ENCODE assay signal across 32 cellular contexts in the genomic region with DNA sequence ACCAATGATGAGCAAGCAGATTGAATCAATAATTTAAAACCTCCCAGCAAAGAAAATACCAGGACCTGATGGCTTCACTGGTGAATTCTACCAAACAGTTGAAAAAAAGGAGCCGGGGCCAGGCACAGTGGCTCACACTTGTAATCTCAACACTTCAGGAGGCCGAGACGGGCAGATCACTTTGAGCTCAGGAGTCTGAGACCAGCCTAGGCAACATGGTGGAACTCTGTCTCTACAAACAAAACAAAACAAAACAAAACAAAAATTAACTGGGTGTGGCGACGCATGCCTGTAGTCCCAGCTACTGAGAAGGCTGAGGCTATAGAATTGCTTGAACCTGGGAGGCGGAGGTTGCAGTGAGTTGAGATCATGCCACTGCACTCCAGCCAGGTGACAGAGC. TPM values are rescaled to one million over a fixed set of nuclear protein-coding genes. Genes with fewer than 3 reads are reported as not detected.
"Had no signal": no experiment of that assay in that cellular context is flagged by ENCODE, and none has a peak within 500 bp of the region (broad histone marks: within the 10 kb centered on the region; RNA-seq: fewer than 3 reads in every experiment).

No MANE protein-coding gene starts in this region.

- H3K27me3 ChIP-seq: SJCRH30 had no signal

- H3K36me3 ChIP-seq: SJCRH30 had no signal

- H3K4me3 ChIP-seq: SJCRH30, SK-N-MC had no signal

- DNase-seq: activated CD4-positive, alpha-beta T cell treated with anti-CD3 and anti-CD28 coated beads, Interleukin-2, amount 10 ng/mL, durations not matched to agents 24 days and 14 days; activated CD4-positive, alpha-beta T cell treated with anti-CD3 and anti-CD28 coated beads, Interleukin-2, amount 50 U/mL, for 4 hours; activated CD8-positive, alpha-beta T cell treated with anti-CD3 and anti-CD28 coated beads for 36 hours; activated naive CD4-positive, alpha-beta T cell treated with anti-CD3 and anti-CD28 coated beads, Interleukin-2, amount 10 ng/mL, durations not matched to agents 7 days and 5 days; activated naive CD8-positive, alpha-beta T cell treated with anti-CD3 and anti-CD28 coated beads, Interleukin-2, amount 50 U/mL, for 24 hours; activated T-cell treated with anti-CD3 and anti-CD28 coated beads for 4 hours; activated T-cell treated with anti-CD3 and anti-CD28 coated beads, Interleukin-2, amount 50 U/mL, for 4 hours; anterior cingulate cortex; caudate nucleus; cerebellar nuclear complex; Karpas-422; KBM-7; NCI-H1105 treated with DMSO at 0.1 percent for 48 hours; NCI-H1436; NCI-H1694; NCI-H1930; NCI-H2081 treated with DMSO at 0.1 percent for 48 hours; NCI-H2171; NCI-H446; NCI-H510A treated with DMSO at 0.1 percent for 48 hours; NCI-H526 treated with DMSO at 0.1 percent for 48 hours; SHP77; SJCRH30 had no signal

- H3K9me3 ChIP-seq: SJCRH30 had no signal

- H3K9me3 Mint-ChIP-seq: activated CD4-positive, alpha-beta T cell treated with anti-CD3 and anti-CD28 coated beads, Interleukin-2, amount 10 ng/mL, durations not matched to agents 24 days and 14 days; activated CD8-positive, alpha-beta T cell treated with anti-CD3 and anti-CD28 coated beads for 36 hours; activated naive CD4-positive, alpha-beta T cell treated with anti-CD3 and anti-CD28 coated beads, Interleukin-2, amount 10 ng/mL, durations not matched to agents 7 days and 5 days; activated naive CD8-positive, alpha-beta T cell treated with anti-CD3 and anti-CD28 coated beads, Interleukin-2, amount 50 U/mL, for 24 hours; activated T-cell treated with anti-CD3 and anti-CD28 coated beads, Interleukin-2, amount 50 U/mL, for 4 hours; activated T-helper 1 cell treated with anti-CD3 and anti-CD28 coated beads, Interleukin-12 subunit alpha, Interleukin-12 subunit beta, Interleukin-2, Interleukin-4 antibody, amounts not matched to agents 30 ng/mL and 10 ng/mL and 1 ng/mL, durations not matched to agents 14 hours and 24 hours and 36 hours had no signal

- H3K27ac ChIP-seq: SJCRH30, SK-N-MC had no signal

- H3K4me3 Mint-ChIP-seq: activated CD4-positive, alpha-beta T cell treated with anti-CD3 and anti-CD28 coated beads, Interleukin-2, amount 10 ng/mL, durations not matched to agents 24 days and 14 days; activated CD8-positive, alpha-beta T cell treated with anti-CD3 and anti-CD28 coated beads for 36 hours; activated naive CD4-positive, alpha-beta T cell treated with anti-CD3 and anti-CD28 coated beads, Interleukin-2, amount 10 ng/mL, durations not matched to agents 7 days and 5 days; activated naive CD8-positive, alpha-beta T cell; activated naive CD8-positive, alpha-beta T cell treated with anti-CD3 and anti-CD28 coated beads, Interleukin-2, amount 50 U/mL, for 24 hours; activated T-cell treated with anti-CD3 and anti-CD28 coated beads, Interleukin-2, amount 50 U/mL, for 4 hours; activated T-helper 1 cell treated with anti-CD3 and anti-CD28 coated beads, Interleukin-12 subunit alpha, Interleukin-12 subunit beta, Interleukin-2, Interleukin-4 antibody, amounts not matched to agents 30 ng/mL and 10 ng/mL and 1 ng/mL, durations not matched to agents 14 hours and 24 hours and 36 hours; brain had no signal

- H3K4me1 Mint-ChIP-seq: activated CD4-positive, alpha-beta T cell treated with anti-CD3 and anti-CD28 coated beads, Interleukin-2, amount 10 ng/mL, durations not matched to agents 24 days and 14 days; activated naive CD4-positive, alpha-beta T cell treated with anti-CD3 and anti-CD28 coated beads, Interleukin-2, amount 10 ng/mL, durations not matched to agents 7 days and 5 days; activated naive CD8-positive, alpha-beta T cell treated with anti-CD3 and anti-CD28 coated beads, Interleukin-2, amount 50 U/mL, for 24 hours; brain had no signal

- H3K36me3 Mint-ChIP-seq: activated naive CD4-positive, alpha-beta T cell treated with anti-CD3 and anti-CD28 coated beads, Interleukin-2, amount 10 ng/mL, durations not matched to agents 7 days and 5 days; activated naive CD8-positive, alpha-beta T cell; brain had no signal

- H3K27ac Mint-ChIP-seq: activated CD4-positive, alpha-beta T cell treated with anti-CD3 and anti-CD28 coated beads, Interleukin-2, amount 10 ng/mL, durations not matched to agents 24 days and 14 days; activated CD8-positive, alpha-beta T cell treated with anti-CD3 and anti-CD28 coated beads for 36 hours; activated naive CD4-positive, alpha-beta T cell treated with anti-CD3 and anti-CD28 coated beads, Interleukin-2, amount 10 ng/mL, durations not matched to agents 7 days and 5 days; activated naive CD8-positive, alpha-beta T cell; activated naive CD8-positive, alpha-beta T cell treated with anti-CD3 and anti-CD28 coated beads, Interleukin-2, amount 50 U/mL, for 24 hours; activated T-helper 1 cell treated with anti-CD3 and anti-CD28 coated beads, Interleukin-12 subunit alpha, Interleukin-12 subunit beta, Interleukin-2, Interleukin-4 antibody, amounts not matched to agents 30 ng/mL and 10 ng/mL and 1 ng/mL, durations not matched to agents 14 hours and 24 hours and 36 hours; brain had no signal

RNA-seq across cellular contexts. Expression of gene PRPH, which starts 14.4 kb away (rescaled TPM):
- total RNA-seq: activated CD8-positive, alpha-beta memory T cell treated with anti-CD3 and anti-CD28 coated beads for 36 hours; activated CD8-positive, alpha-beta T cell treated with anti-CD3 and anti-CD28 coated beads for 36 hours; activated T-cell treated with anti-CD3 and anti-CD28 coated beads, Interleukin-2, amount 50 U/mL, for 4 hours; activated T-helper 1 cell treated with anti-CD3 and anti-CD28 coated beads, Interleukin-12 subunit alpha, Interleukin-12 subunit beta, Interleukin-2, Interleukin-4 antibody, amounts not matched to agents 30 ng/mL and 10 ng/mL and 1 ng/mL, durations not matched to agents 14 hours and 24 hours and 36 hours; T-helper 1 cell treated with Interleukin-12 subunit alpha and Interleukin-12 subunit beta and Interleukin-4 antibody, amounts not matched to agents 30 ng/mL and 1 ng/mL, for 36 hours; T-helper 2 cell treated with Interferon-gamma antibody and Interleukin-4, amounts not matched to agents 100 ng/mL and 5 ng/mL, for 36 hours had no signal

RNA-seq across cellular contexts. Expression of gene C1QL4, which starts 27.6 kb away (rescaled TPM):
- total RNA-seq: activated CD4-positive, alpha-beta T cell treated with anti-CD3 and anti-CD28 coated beads, Interleukin-2, amount 10 ng/mL, durations not matched to agents 24 days and 14 days; activated CD8-positive, alpha-beta memory T cell treated with anti-CD3 and anti-CD28 coated beads for 36 hours; activated CD8-positive, alpha-beta T cell treated with anti-CD3 and anti-CD28 coated beads for 36 hours; activated T-cell treated with anti-CD3 and anti-CD28 coated beads, Interleukin-2, amount 50 U/mL, for 4 hours; activated T-helper 1 cell treated with anti-CD3 and anti-CD28 coated beads, Interleukin-12 subunit alpha, Interleukin-12 subunit beta, Interleukin-2, Interleukin-4 antibody, amounts not matched to agents 30 ng/mL and 10 ng/mL and 1 ng/mL, durations not matched to agents 14 hours and 24 hours and 36 hours; bronchial epithelial cell; MCF 10A; T-helper 1 cell treated with Interleukin-12 subunit alpha and Interleukin-12 subunit beta and Interleukin-4 antibody, amounts not matched to agents 30 ng/mL and 1 ng/mL, for 36 hours; T-helper 2 cell treated with Interferon-gamma antibody and Interleukin-4, amounts not matched to agents 100 ng/mL and 5 ng/mL, for 36 hours had no signal

RNA-seq across cellular contexts. Expression of gene DNAJC22, which starts 37.3 kb away (rescaled TPM):
- total RNA-seq: activated CD4-positive, alpha-beta T cell treated with anti-CD3 and anti-CD28 coated beads, Interleukin-2, amount 10 ng/mL, durations not matched to agents 24 days and 14 days; activated CD8-positive, alpha-beta memory T cell treated with anti-CD3 and anti-CD28 coated beads for 36 hours; T-helper 1 cell treated with Interleukin-12 subunit alpha and Interleukin-12 subunit beta and Interleukin-4 antibody, amounts not matched to agents 30 ng/mL and 1 ng/mL, for 36 hours had no signal
